ENCODE assay signal across 8 cellular contexts in genomic region chr19:35903550-35904179, GRCh38. TPM values are rescaled to one million over a fixed set of nuclear protein-coding genes. Genes with fewer than 3 reads are reported as not detected.
DNase-seq lines count a peak whose midpoint lies in the region; ATAC-seq, FAIRE-seq and TF ChIP-seq lines count a peak whose summit lies in the region.

No MANE protein-coding gene starts in this region.

- peak overlapping the region; percentile 74 for H3K4me3 Mint-ChIP-seq in neural crest cell

- H3K27me3 ChIP-seq in ACC112 (ENCODE audit: insufficient read depth, low read length) (no peaks in the 10 kb centered on the region), subcutaneous abdominal adipose tissue (ENCODE audit: control insufficient read depth in 5 of 5, insufficient read depth in 4 of 5, low read length in 5 of 5) (no peaks in the 10 kb centered on the region)

- FAIRE-seq in RCC 7860 (lab: Jason Lieb, UNC), result no peak

- TF ChIP-seq CTCF in neural crest cell (conservative IDR thresholded peaks at IDR 0.05), result no peak

- H3K27ac ChIP-seq in ACC112 (ENCODE audit: low read depth, low read length) (no peak overlapping the region), subcutaneous abdominal adipose tissue (ENCODE audit: low read depth, low read length) (peak overlapping the region; percentile 30)

- DNase-seq in RCC 7860 (ENCODE audit: low spot score) (peak; percentile 69), fibroblast of peridontal ligament (ENCODE audit: extremely low read depth) (peak; percentile 38), neural crest cell (ENCODE audit: low read depth, low spot score) (no peak)
- DNase-seq in activated T-helper 1 cell treated with anti-CD3 and anti-CD28 coated beads, Interleukin-2, amount 50 U/mL, for 16 hours (ENCODE audit: low read depth in 1 of 2, low spot score in 1 of 2), result peak; percentile 77 to 82

- no peak overlapping the region for H3K27ac Mint-ChIP-seq in neural crest cell (ENCODE audit: unreplicated experiment)

- peaks cover 7% of the 10 kb centered on the region for H3K79me2 ChIP-seq in ACC112 (ENCODE audit: control insufficient read depth, insufficient read depth, low read length, unreplicated experiment)

- no peaks in the 10 kb centered on the region for H3K9me3 ChIP-seq in subcutaneous abdominal adipose tissue (ENCODE audit: control insufficient read depth in 5 of 5, low read length in 5 of 5)

- H3K4me3 ChIP-seq in ACC112 (ENCODE audit: low read depth, low read length) (peak overlapping the region; percentile 64), subcutaneous abdominal adipose tissue (ENCODE audit: low read depth in 1 of 5, low read length in 5 of 5) (peak overlapping the region in 4 of 5 donors; percentile 6 to 51 (median 38))

- peaks cover 49% of the 10 kb centered on the region for H3K27me3 Mint-ChIP-seq in neural crest cell (ENCODE audit: low read depth)

- H3K4me1 ChIP-seq in ACC112 (ENCODE audit: control insufficient read depth, insufficient read depth, low read length, unreplicated experiment) (peaks cover 9% of the 10 kb centered on the region), subcutaneous abdominal adipose tissue (ENCODE audit: control insufficient read depth in 5 of 5, insufficient read depth in 5 of 5, low read length in 5 of 5) (peaks cover 2 to 65% (median 47%) of the 10 kb centered on the region in 5 donors)

- peak overlapping the region in 3 of 5 donors; percentile 20 to 52 (median 45) for H3K9ac ChIP-seq in subcutaneous abdominal adipose tissue (ENCODE audit: low read length in 5 of 5)

- H3K9me3 Mint-ChIP-seq in neural crest cell, result no peaks in the 10 kb centered on the region

- no peaks in the 10 kb centered on the region for H3K36me3 Mint-ChIP-seq in neural crest cell (ENCODE audit: low read depth)

- peak; percentile 35 for ATAC-seq in GM18867 (IDR thresholded peaks at IDR 0.05; ENCODE audit: unreplicated experiment)
- ATAC-seq in HG03442 (IDR thresholded peaks at IDR 0.05; ENCODE audit: unreplicated experiment), result peak; percentile 32

- H3K36me3 ChIP-seq in ACC112 (ENCODE audit: insufficient read depth, low read length), result no peaks in the 10 kb centered on the region
- H3K36me3 ChIP-seq in subcutaneous abdominal adipose tissue (ENCODE audit: control insufficient read depth in 5 of 5, insufficient read depth in 5 of 5, low read length in 5 of 5), result peaks cover 0 to 4% (median 0%) of the 10 kb centered on the region in 5 donors

- peaks cover 6% of the 10 kb centered on the region for H3K4me1 Mint-ChIP-seq in neural crest cell

- peak overlapping the region; percentile 72 for H2AFZ ChIP-seq in ACC112 (ENCODE audit: low read length, unreplicated experiment)

RNA-seq across cellular contexts. Expression of gene HCST, which starts 1.3 kb away (rescaled TPM):
- total RNA-seq in neural crest cell, result not detected in 2 replicates

RNA-seq across cellular contexts. Expression of gene NFKBID, which starts 3.3 kb away (rescaled TPM):
- 6.4 and 8.0 TPM in 2 replicates for total RNA-seq in neural crest cell

RNA-seq across cellular contexts. Expression of gene TYROBP, which starts 4.4 kb away (rescaled TPM):
- not detected in 2 replicates for total RNA-seq in neural crest cell

RNA-seq across cellular contexts. Expression of gene LRFN3, which starts 32.5 kb away (rescaled TPM):
- 33.9 and 36.0 TPM in 2 replicates for total RNA-seq in neural crest cell

RNA-seq across cellular contexts. Expression of gene APLP1, which starts 35.3 kb away (rescaled TPM):
- total RNA-seq in neural crest cell, result 140 and 143 TPM in 2 replicates
